ENCODE assay signal across 14 cellular contexts in the genomic region with DNA sequence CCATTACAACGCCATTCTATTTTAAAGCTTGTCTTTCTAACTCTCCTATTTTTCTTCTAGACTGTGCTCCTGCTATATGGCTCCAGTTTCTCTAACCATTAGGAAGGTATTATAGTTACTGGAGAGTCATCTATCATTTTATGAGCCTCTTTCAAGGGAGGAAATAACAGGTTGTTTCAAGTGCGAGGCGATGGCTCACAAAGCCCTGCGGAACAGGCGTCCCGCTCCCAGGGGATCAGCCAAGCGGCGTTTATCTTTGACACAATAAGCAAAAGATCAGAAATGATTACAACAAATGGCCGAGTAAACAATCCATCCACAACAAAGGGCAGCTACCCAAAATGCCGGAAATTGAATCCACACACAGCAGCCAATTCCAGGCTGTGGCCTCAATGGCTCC.
DNase-seq lines count a peak whose midpoint lies in the region; ATAC-seq and TF ChIP-seq lines count a peak whose summit lies in the region.
"Had no signal": no experiment of that assay in that cellular context is flagged by ENCODE, and none has a peak within 500 bp of the region (broad histone marks: within the 10 kb centered on the region; RNA-seq: fewer than 3 reads in every experiment).

No MANE protein-coding gene starts in this region.

- 53 to 55% methylated on average over 10 of the region's 10 CpGs for WGBS in body of pancreas, 2 donors

- no peaks in the 10 kb centered on the region for H3K27me3 ChIP-seq in body of pancreas

- H3K4me3 ChIP-seq in body of pancreas, result no peak overlapping the region

- no peaks in the 10 kb centered on the region for H3K9me3 ChIP-seq in body of pancreas

- in situ Hi-C loops in KBM-7 (cut with MboI; ENCODE audit: low pct_unique_long_range_greater_than_20kb, low sequenced_read_pairs), result no loop called here

- peak; percentile 57 for DNase-seq in DMS79 (lab: John Stamatoyannopoulos, UW)
- peak; percentile 29 for DNase-seq in NCI-H128 (lab: John Stamatoyannopoulos, UW; ENCODE audit: unreplicated experiment)
- peak; percentile 57 for DNase-seq in NCI-H2107 treated with DMSO at 0.1 percent for 48 hours (lab: John Stamatoyannopoulos, UW; ENCODE audit: unreplicated experiment)
- peak; percentile 64 for DNase-seq in NCI-H748 treated with DMSO at 0.1 percent for 48 hours (lab: John Stamatoyannopoulos, UW)
- no peak for DNase-seq in body of pancreas
- DNase-seq in KBM-7, result no peak
- DNase-seq: C1 segment of cervical spinal cord, NCI-H446, NCI-H774, T-cell, T-helper 9 cell had no signal

- no peak for TF ChIP-seq CTCF in body of pancreas (IDR thresholded peaks at IDR 0.05)

- no peaks in the 10 kb centered on the region for H3K36me3 ChIP-seq in body of pancreas (replicated peaks in 1 of 2; ENCODE audit: insufficient read depth in 1 of 2, low read depth in 2 of 2)

- no peak overlapping the region for H3K27ac ChIP-seq in body of pancreas

- intact Hi-C loops in body of pancreas (cut with DNase I), result no loop called here

- TF ChIP-seq POLR2A in body of pancreas (IDR thresholded peaks at IDR 0.05), result no peak

- ATAC-seq in GM19452 (IDR thresholded peaks at IDR 0.05; ENCODE audit: unreplicated experiment), result no peak
- no peak for ATAC-seq in body of pancreas
- no peak for ATAC-seq in HG03342 (IDR thresholded peaks at IDR 0.05; ENCODE audit: unreplicated experiment)
- ATAC-seq: Panc1, T-cell had no signal

- peaks cover 6% of the 10 kb centered on the region for H3K4me1 ChIP-seq in body of pancreas

Comparison
In these comparisons a context has a peak if more than half of its experiments do, and no peak if none do; other contexts are left out.
1. DNase-seq: peak in DMS79 (single experiment), NCI-H128 (single experiment), NCI-H2107 treated with DMSO at 0.1 percent for 48 hours (single experiment) and NCI-H748 treated with DMSO at 0.1 percent for 48 hours (single experiment); none in body of pancreas (0 of 4) and KBM-7 (single experiment).